In the genomic region with DNA sequence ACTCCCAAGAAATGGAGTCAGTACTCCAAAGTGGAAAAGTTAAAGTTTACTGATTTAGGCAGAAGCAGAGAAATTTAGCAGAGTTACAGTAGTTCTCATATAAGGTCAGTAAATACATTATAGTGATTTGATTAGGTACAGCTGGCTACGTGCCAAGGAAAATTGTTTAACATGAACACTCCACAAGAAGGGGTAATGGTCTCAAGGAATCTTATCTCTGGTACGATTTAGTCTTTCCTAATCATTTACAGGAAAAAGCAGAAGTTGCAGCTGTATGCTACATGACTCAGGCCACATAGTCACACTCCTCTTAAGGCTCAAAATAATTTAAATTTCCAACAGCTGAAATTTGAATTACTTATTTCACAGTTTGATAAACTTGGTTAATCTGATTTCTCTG, we compare ENCODE assay signal across 18 cellular contexts. TPM values are rescaled to one million over a fixed set of nuclear protein-coding genes. Genes with fewer than 3 reads are reported as not detected.
DNase-seq lines count a peak whose midpoint lies in the region; ATAC-seq and TF ChIP-seq lines count a peak whose summit lies in the region.
"Had no signal": no experiment of that assay in that cellular context is flagged by ENCODE, and none has a peak within 500 bp of the region (broad histone marks: within the 10 kb centered on the region; RNA-seq: fewer than 3 reads in every experiment).

No MANE protein-coding gene starts in this region.

- no peak overlapping the region for H3K4me3 ChIP-seq in trophoblast cell (ENCODE audit: low read depth, low read length)
- H3K4me3 ChIP-seq in GM23338: no peak overlapping the region
- H3K4me3 ChIP-seq: lower lobe of right lung had no signal

- H3K36me3 ChIP-seq in trophoblast cell (ENCODE audit: control insufficient read depth in 1 of 2, insufficient read depth in 2 of 2, low read length in 2 of 2): no peaks in the 10 kb centered on the region
- H3K36me3 ChIP-seq in GM23338 (ENCODE audit: insufficient read depth): no peaks in the 10 kb centered on the region
- H3K36me3 ChIP-seq: lower lobe of right lung had no signal

- H3K18ac ChIP-seq in trophoblast cell (ENCODE audit: low read length): no peak overlapping the region

- H3K27me3 ChIP-seq in trophoblast cell (ENCODE audit: insufficient read depth, low read length) (no peaks in the 10 kb centered on the region), GM23338 (ENCODE audit: insufficient read depth) (no peaks in the 10 kb centered on the region)

- H2BK120ac ChIP-seq in trophoblast cell (ENCODE audit: insufficient read depth, low read length, poor library complexity): no peak overlapping the region

- H3K79me1 ChIP-seq in trophoblast cell (ENCODE audit: low read length): peaks cover 4% of the 10 kb centered on the region

- no peaks in the 10 kb centered on the region for H3K79me2 ChIP-seq in trophoblast cell (ENCODE audit: control insufficient read depth, insufficient read depth, low read length, poor library complexity)
- no peaks in the 10 kb centered on the region for H3K79me2 ChIP-seq in GM23338 (replicated peaks; ENCODE audit: insufficient read depth)

- H3K9me3 ChIP-seq in trophoblast cell (ENCODE audit: insufficient read depth, low read depth, low read length): no peaks in the 10 kb centered on the region
- H3K9me3 ChIP-seq: lower lobe of right lung had no signal

- H4K91ac ChIP-seq in trophoblast cell (ENCODE audit: low read depth, low read length): no peak overlapping the region

- no peak overlapping the region for H2BK5ac ChIP-seq in trophoblast cell (ENCODE audit: low read depth, low read length, poor library complexity)

- no peak overlapping the region for H3K27ac Mint-ChIP-seq in GM23338
- H3K27ac Mint-ChIP-seq: activated CD4-positive, alpha-beta T cell treated with anti-CD3 and anti-CD28 coated beads, Interleukin-2, amount 10 ng/mL, durations not matched to agents 24 days and 14 days; CD4-positive, CD25-positive, alpha-beta regulatory T cell had no signal

- no peak overlapping the region for H3K4ac ChIP-seq in trophoblast cell (ENCODE audit: low read depth, low read length)

- H3K4me1 ChIP-seq in trophoblast cell (ENCODE audit: control insufficient read depth in 1 of 2, insufficient read depth in 2 of 2, low read length in 2 of 2) (peaks cover 0 to 3% of the 10 kb centered on the region in 2 experiments), GM23338 (ENCODE audit: insufficient read depth) (peaks cover 9% of the 10 kb centered on the region)
- H3K4me1 ChIP-seq: lower lobe of right lung had no signal

- H3K9me2 ChIP-seq in GM23338 (ENCODE audit: insufficient read depth): no peaks in the 10 kb centered on the region; the same call in 1 of the 2 replicates

- H3K9ac ChIP-seq in trophoblast cell (ENCODE audit: low read length): no peak overlapping the region

- no peak for TF ChIP-seq CTCF in GM23338 (conservative IDR thresholded peaks at IDR 0.05; ENCODE audit: low read depth in 2 of 2)

- H2BK12ac ChIP-seq in trophoblast cell (ENCODE audit: low read length): no peak overlapping the region

- H3K4me2 ChIP-seq in trophoblast cell (ENCODE audit: low read length): no peak overlapping the region
- H3K4me2 ChIP-seq in GM23338: no peak overlapping the region

- no peaks in the 10 kb centered on the region for H4K20me1 ChIP-seq in GM23338 (replicated peaks; ENCODE audit: insufficient read depth)

- H3K27me3 Mint-ChIP-seq in GM23338 (ENCODE audit: insufficient read depth, low read depth, poor library complexity): peaks cover 2% of the 10 kb centered on the region

- no peak overlapping the region for H3K4me3 Mint-ChIP-seq in GM23338
- H3K4me3 Mint-ChIP-seq: activated CD4-positive, alpha-beta T cell treated with anti-CD3 and anti-CD28 coated beads, Interleukin-2, amount 10 ng/mL, durations not matched to agents 24 days and 14 days; CD4-positive, CD25-positive, alpha-beta regulatory T cell had no signal

- no peak overlapping the region for H3K14ac ChIP-seq in trophoblast cell (ENCODE audit: low read length)

- no peak overlapping the region for H3K23ac ChIP-seq in trophoblast cell (ENCODE audit: low read length)

- no peak overlapping the region for H4K8ac ChIP-seq in trophoblast cell (ENCODE audit: low read depth, low read length)

- WGBS in trophoblast cell (ENCODE audit: extremely low coverage, insufficient coverage, insufficient read length): no CpG with 5 or more reads among the region's 2 CpGs

- no peak overlapping the region for H2AK5ac ChIP-seq in trophoblast cell (ENCODE audit: low read length)

- H3K27ac ChIP-seq in trophoblast cell (ENCODE audit: low read depth, low read length) (no peak overlapping the region), GM23338 (ENCODE audit: low read depth) (no peak overlapping the region)
- H3K27ac ChIP-seq: lower lobe of right lung had no signal

- ATAC-seq in GM19372 (IDR thresholded peaks at IDR 0.05; ENCODE audit: low read depth, unreplicated experiment): peak; percentile 85
- peak; percentile 82 for ATAC-seq in HG03460 (IDR thresholded peaks at IDR 0.05; ENCODE audit: unreplicated experiment)
- no peak for ATAC-seq in GM23338

- DNase-seq in SK-N-DZ (ENCODE audit: low spot score) (peak; percentile 76), trophoblast cell (peak; percentile 45 to 75), SHP77 treated with DMSO at 0.1 percent for 48 hours (lab: John Stamatoyannopoulos, UW) (no peak), GM23338 (ENCODE audit: low spot score) (no peak), NCI-H345 treated with DMSO at 0.1 percent for 48 hours (lab: John Stamatoyannopoulos, UW; ENCODE audit: unreplicated experiment) (no peak)
- DNase-seq: activated CD4-positive, alpha-beta T cell treated with anti-CD3 and anti-CD28 coated beads, Interleukin-2, amount 10 ng/mL, durations not matched to agents 24 days and 14 days; aorta; CD4-positive, CD25-positive, alpha-beta regulatory T cell; lower lobe of right lung; MM.1S; NCI-H2227 treated with DMSO at 0.1 percent for 48 hours; T-helper 2 cell had no signal

- H3K9me3 Mint-ChIP-seq in GM23338: no peaks in the 10 kb centered on the region
- H3K9me3 Mint-ChIP-seq: activated CD4-positive, alpha-beta T cell treated with anti-CD3 and anti-CD28 coated beads, Interleukin-2, amount 10 ng/mL, durations not matched to agents 24 days and 14 days had no signal

- H2AFZ ChIP-seq in trophoblast cell (ENCODE audit: insufficient read depth, low read length, poor library complexity): no peak overlapping the region
- no peak overlapping the region for H2AFZ ChIP-seq in GM23338

- H4K12ac ChIP-seq in trophoblast cell (ENCODE audit: low read depth, low read length): no peak overlapping the region

- H3K4me1 Mint-ChIP-seq in GM23338: peaks cover 7% of the 10 kb centered on the region
- H3K4me1 Mint-ChIP-seq: activated CD4-positive, alpha-beta T cell treated with anti-CD3 and anti-CD28 coated beads, Interleukin-2, amount 10 ng/mL, durations not matched to agents 24 days and 14 days; CD4-positive, CD25-positive, alpha-beta regulatory T cell had no signal

- no peaks in the 10 kb centered on the region for H3K36me3 Mint-ChIP-seq in GM23338 (ENCODE audit: low read depth)
- H3K36me3 Mint-ChIP-seq: CD4-positive, CD25-positive, alpha-beta regulatory T cell had no signal

- no peaks in the 10 kb centered on the region for H3F3A ChIP-seq in GM23338 (replicated peaks; ENCODE audit: low read depth)

TF ChIP-seq in GM23338, 12 proteins besides CTCF, POLR2A, EP300 and RAD21 (continues in another document):
- TF ChIP-seq EZH2 (IDR thresholded peaks at IDR 0.05; ENCODE audit: low read depth, unreplicated experiment) (no peak), EZH2phosphoT487 (IDR thresholded peaks at IDR 0.05; ENCODE audit: unreplicated experiment) (no peak)
- TF ChIP-seq, protein P1, sequence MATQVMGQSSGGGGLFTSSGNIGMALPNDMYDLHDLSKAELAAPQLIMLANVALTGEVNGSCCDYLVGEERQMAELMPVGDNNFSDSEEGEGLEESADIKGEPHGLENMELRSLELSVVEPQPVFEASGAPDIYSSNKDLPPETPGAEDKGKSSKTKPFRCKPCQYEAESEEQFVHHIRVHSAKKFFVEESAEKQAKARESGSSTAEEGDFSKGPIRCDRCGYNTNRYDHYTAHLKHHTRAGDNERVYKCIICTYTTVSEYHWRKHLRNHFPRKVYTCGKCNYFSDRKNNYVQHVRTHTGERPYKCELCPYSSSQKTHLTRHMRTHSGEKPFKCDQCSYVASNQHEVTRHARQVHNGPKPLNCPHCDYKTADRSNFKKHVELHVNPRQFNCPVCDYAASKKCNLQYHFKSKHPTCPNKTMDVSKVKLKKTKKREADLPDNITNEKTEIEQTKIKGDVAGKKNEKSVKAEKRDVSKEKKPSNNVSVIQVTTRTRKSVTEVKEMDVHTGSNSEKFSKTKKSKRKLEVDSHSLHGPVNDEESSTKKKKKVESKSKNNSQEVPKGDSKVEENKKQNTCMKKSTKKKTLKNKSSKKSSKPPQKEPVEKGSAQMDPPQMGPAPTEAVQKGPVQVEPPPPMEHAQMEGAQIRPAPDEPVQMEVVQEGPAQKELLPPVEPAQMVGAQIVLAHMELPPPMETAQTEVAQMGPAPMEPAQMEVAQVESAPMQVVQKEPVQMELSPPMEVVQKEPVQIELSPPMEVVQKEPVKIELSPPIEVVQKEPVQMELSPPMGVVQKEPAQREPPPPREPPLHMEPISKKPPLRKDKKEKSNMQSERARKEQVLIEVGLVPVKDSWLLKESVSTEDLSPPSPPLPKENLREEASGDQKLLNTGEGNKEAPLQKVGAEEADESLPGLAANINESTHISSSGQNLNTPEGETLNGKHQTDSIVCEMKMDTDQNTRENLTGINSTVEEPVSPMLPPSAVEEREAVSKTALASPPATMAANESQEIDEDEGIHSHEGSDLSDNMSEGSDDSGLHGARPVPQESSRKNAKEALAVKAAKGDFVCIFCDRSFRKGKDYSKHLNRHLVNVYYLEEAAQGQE (IDR thresholded peaks at IDR 0.05; ENCODE audit: unreplicated experiment): no peak

RNA-seq across cellular contexts. Expression of a gene that starts 36.8 kb away (rescaled TPM):
- polyA plus RNA-seq in SK-N-DZ (2014; cell fraction: cytosol; rRNA removed): not detected in 2 replicates
- not detected in 2 replicates for polyA plus RNA-seq in SK-N-DZ (2014; cell fraction: nucleus; rRNA removed)
- 0.03 and 0.04 TPM in 2 replicates for polyA plus RNA-seq in trophoblast cell (2013)
- not detected in 2 replicates for total RNA-seq in GM23338 (2014; rRNA removed; shearing (Covaris generic))
- not detected in 2 replicates for polyA plus RNA-seq in GM23338 (2016; fragmentation: Nextera tagmentation; extraction: Ambion mirVana)
- total RNA-seq: activated CD4-positive, alpha-beta T cell treated with anti-CD3 and anti-CD28 coated beads, Interleukin-2, amount 10 ng/mL, durations not matched to agents 24 days and 14 days; aorta; CD4-positive, CD25-positive, alpha-beta regulatory T cell; dermis microvascular lymphatic vessel endothelial cell; fibroblast of lung; G401; lower lobe of right lung; skeletal muscle tissue had no signal
- polyA plus RNA-seq: aorta; CD4-positive, CD25-positive, alpha-beta regulatory T cell; fibroblast of lung had no signal

RNA-seq across cellular contexts. Expression of a gene that starts 41.5 kb away (rescaled TPM):
- polyA plus RNA-seq in SK-N-DZ (2014; cell fraction: cytosol; rRNA removed): not detected in 2 replicates
- not detected in 2 replicates for polyA plus RNA-seq in SK-N-DZ (2014; cell fraction: nucleus; rRNA removed)
- not detected in 2 replicates for polyA plus RNA-seq in trophoblast cell (2013)
- total RNA-seq in GM23338 (2014; rRNA removed; shearing (Covaris generic)): not detected in 2 replicates
- not detected in 2 replicates for polyA plus RNA-seq in GM23338 (2016; fragmentation: Nextera tagmentation; extraction: Ambion mirVana)
- total RNA-seq: activated CD4-positive, alpha-beta T cell treated with anti-CD3 and anti-CD28 coated beads, Interleukin-2, amount 10 ng/mL, durations not matched to agents 24 days and 14 days; aorta; CD4-positive, CD25-positive, alpha-beta regulatory T cell; dermis microvascular lymphatic vessel endothelial cell; fibroblast of lung; G401 had no signal
- polyA plus RNA-seq: aorta; CD4-positive, CD25-positive, alpha-beta regulatory T cell; fibroblast of lung had no signal

RNA-seq across cellular contexts. Expression of a gene that starts 54.2 kb away (rescaled TPM):
- polyA plus RNA-seq in SK-N-DZ (2014; cell fraction: cytosol; rRNA removed): not detected in 2 replicates
- not detected in 2 replicates for polyA plus RNA-seq in SK-N-DZ (2014; cell fraction: nucleus; rRNA removed)
- 0.12 and 0.18 TPM in 2 replicates for polyA plus RNA-seq in trophoblast cell (2013)
- total RNA-seq in GM23338 (2014; rRNA removed; shearing (Covaris generic)): not detected in 2 replicates
- polyA plus RNA-seq in GM23338 (2016; fragmentation: Nextera tagmentation; extraction: Ambion mirVana): not detected in 2 replicates
- total RNA-seq: dermis microvascular lymphatic vessel endothelial cell, fibroblast of lung, G401 had no signal
- polyA plus RNA-seq: aorta; CD4-positive, CD25-positive, alpha-beta regulatory T cell; fibroblast of lung had no signal

Comparison
In these comparisons a context has a peak if more than half of its experiments do, and no peak if none do; other contexts are left out.
1. DNase-seq: peak in SK-N-DZ (single experiment) and trophoblast cell (2 of 2); none in SHP77 treated with DMSO at 0.1 percent for 48 hours (single experiment), GM23338 (single experiment) and NCI-H345 treated with DMSO at 0.1 percent for 48 hours (single experiment).